In genomic region chr3:177554900-177555759, GRCh38 we compare ENCODE assay signal across 11 cellular contexts.
DNase-seq lines count a peak whose midpoint lies in the region; ATAC-seq and TF ChIP-seq lines count a peak whose summit lies in the region.
"Had no signal": no experiment of that assay in that cellular context is flagged by ENCODE, and none has a peak within 500 bp of the region (broad histone marks: within the 10 kb centered on the region; RNA-seq: fewer than 3 reads in every experiment).

No MANE protein-coding gene starts in this region.

- H3K27me3 ChIP-seq in ACC112 (ENCODE audit: insufficient read depth, low read length) (no peaks in the 10 kb centered on the region), Karpas-422 (ENCODE audit: low read length) (no peaks in the 10 kb centered on the region)
- H3K27me3 ChIP-seq: hepatocyte had no signal

- H3K4me3 Mint-ChIP-seq in WTC11, result no peak overlapping the region

- H3K36me3 ChIP-seq in ACC112 (ENCODE audit: insufficient read depth, low read length) (no peaks in the 10 kb centered on the region), Karpas-422 (ENCODE audit: insufficient read depth, low read length) (no peaks in the 10 kb centered on the region)

- CTCF ChIA-PET in WTC11 (lab: Charles Lee), result no interaction called here

- no peaks in the 10 kb centered on the region for H3K27me3 Mint-ChIP-seq in WTC11 (ENCODE audit: low read depth)

- peaks cover 5% of the 10 kb centered on the region; the same call in 1 of the 2 replicates for H3K9me3 Mint-ChIP-seq in WTC11

- H3K9me2 ChIP-seq in Karpas-422 (replicated peaks; ENCODE audit: insufficient read depth, low read length), result no peaks in the 10 kb centered on the region

- H3K4me3 ChIP-seq in ACC112 (ENCODE audit: low read depth, low read length), result no peak overlapping the region
- H3K4me3 ChIP-seq in Karpas-422 (ENCODE audit: low read length), result no peak overlapping the region
- H3K4me3 ChIP-seq: hepatocyte had no signal

- TF ChIP-seq CTCF in WTC11 (IDR thresholded peaks at IDR 0.05), result no peak

- H3K9ac ChIP-seq in Karpas-422 (ENCODE audit: low read length), result no peak overlapping the region

- ATAC-seq in WTC11, result peak; percentile 88

- peaks cover 51% of the 10 kb centered on the region for H3K4me1 Mint-ChIP-seq in WTC11

- no peak overlapping the region for H3K4me2 ChIP-seq in Karpas-422 (ENCODE audit: low read depth, low read length, poor library complexity, severe bottlenecking)
- H3K4me2 ChIP-seq: hepatocyte had no signal

- POLR2A ChIA-PET in WTC11 (lab: Charles Lee), result interaction anchor here (0.6 kb wide), 1 partner anchor 253 kb away, joined by 4 read pairs; no protein-coding TSS in a partner anchor

- H2AFZ ChIP-seq in ACC112 (ENCODE audit: low read length, unreplicated experiment) (peak overlapping the region; percentile 96), Karpas-422 (ENCODE audit: low read length) (no peak overlapping the region)
- H2AFZ ChIP-seq: hepatocyte had no signal

- no peaks in the 10 kb centered on the region for H4K20me1 ChIP-seq in Karpas-422 (ENCODE audit: insufficient read depth, low read depth, low read length)

- 0 out of 2 replicates have a peak, but pooled peaks cover 2% of the 10 kb centered on the region for H3K36me3 Mint-ChIP-seq in WTC11

- no peaks in the 10 kb centered on the region for H3K9me3 ChIP-seq in Karpas-422 (ENCODE audit: low read length)

- peak overlapping the region; percentile 90 for H3K27ac Mint-ChIP-seq in WTC11

- H3K27ac ChIP-seq in ACC112 (ENCODE audit: low read depth, low read length), result no peak overlapping the region
- no peak overlapping the region for H3K27ac ChIP-seq in Karpas-422 (ENCODE audit: low read length)
- H3K27ac ChIP-seq: hepatocyte, HL-60 had no signal

- DNase-seq in HK-2 (ENCODE audit: unreplicated experiment), result peak; percentile 37
- no peak for DNase-seq in WTC11 (ENCODE audit: low spot score)
- peak; percentile 36 for DNase-seq in hepatic stellate cell (ENCODE audit: low spot score)
- no peak for DNase-seq in NK-92 treated with Interleukin-12 subunit alpha and Interleukin-12 subunit beta, amount 100 ng/mL, for 24 hours (lab: John Stamatoyannopoulos, UW)
- no peak for DNase-seq in activated CD4-positive, CD25-positive, alpha-beta regulatory T cell (lab: John Stamatoyannopoulos, UW)
- no peak for DNase-seq in Karpas-422
- no peak for DNase-seq in foreskin melanocyte
- DNase-seq: activated CD4-positive, alpha-beta T cell treated with anti-CD3 and anti-CD28 coated beads for 4 hours had no signal

- H3K79me2 ChIP-seq in ACC112 (ENCODE audit: control insufficient read depth, insufficient read depth, low read length, unreplicated experiment) (no peaks in the 10 kb centered on the region), Karpas-422 (ENCODE audit: low read length) (no peaks in the 10 kb centered on the region)
- H3K79me2 ChIP-seq: hepatocyte had no signal

- peaks cover 9% of the 10 kb centered on the region for H3K4me1 ChIP-seq in ACC112 (ENCODE audit: control insufficient read depth, insufficient read depth, low read length, unreplicated experiment)
- H3K4me1 ChIP-seq in Karpas-422 (ENCODE audit: low read length), result no peaks in the 10 kb centered on the region

TF ChIP-seq in WTC11, 78 proteins besides CTCF, POLR2A, EP300 and RAD21:
- TF ChIP-seq ZNF423 (CRISPR knock-in tag; IDR thresholded peaks at IDR 0.05) (peak; percentile 73), ZNF532 (CRISPR knock-in tag; IDR thresholded peaks at IDR 0.05; ENCODE audit: borderline replicate concordance) (no peak)

Comparison
In these comparisons a context has a peak if more than half of its experiments do, and no peak if none do; other contexts are left out.
1. DNase-seq: peak in HK-2 (single experiment) and hepatic stellate cell (single experiment); none in WTC11 (single experiment), NK-92 treated with Interleukin-12 subunit alpha and Interleukin-12 subunit beta, amount 100 ng/mL, for 24 hours (single experiment), activated CD4-positive, CD25-positive, alpha-beta regulatory T cell (0 of 4), Karpas-422 (single experiment) and foreskin melanocyte (single experiment).